In the genomic region with DNA sequence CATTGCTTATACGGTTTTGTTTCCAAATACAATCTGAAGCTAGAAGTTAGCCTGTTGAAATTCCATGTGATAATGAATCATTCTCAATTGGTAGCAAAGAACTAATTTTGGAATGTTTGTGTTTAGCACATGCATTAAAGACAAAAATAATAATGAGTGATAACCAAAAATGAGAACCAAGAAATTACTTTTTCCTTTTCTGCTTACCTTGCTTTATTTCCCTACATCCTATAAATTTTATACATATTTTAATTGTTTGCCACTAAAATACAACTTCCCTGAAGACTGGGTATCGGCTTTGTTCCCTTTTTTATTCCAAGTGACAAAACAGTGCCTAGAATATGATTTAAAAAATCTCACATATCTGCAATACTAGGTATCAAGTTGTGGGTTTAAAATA, we compare ENCODE assay signal across 28 cellular contexts.
"Had no signal": no experiment of that assay in that cellular context is flagged by ENCODE, and none has a peak within 500 bp of the region (broad histone marks: within the 10 kb centered on the region; RNA-seq: fewer than 3 reads in every experiment).

No MANE protein-coding gene starts in this region.

- H3K27ac ChIP-seq: neural progenitor cell, ovary, parathyroid adenoma, psoas muscle, skin epidermis, spleen, suprapubic skin, testis, tibial artery, transverse colon, upper lobe of right lung, uterus had no signal

- ATAC-seq: natural killer cell; psoas muscle; right cardiac atrium; sciatic nerve; stimulated activated memory B cell treated with anti-CD40 and anti-IgM and Interleukin-4, amounts not matched to agents 10 μg/mL and 1 μg/mL and 100 μg/mL, for 72 hours; stimulated activated naive CD8-positive, alpha-beta T cell treated with anti-CD3 and anti-CD28 coated beads, Interleukin-15, amount 100 ng/mL, for 72 hours; stimulated activated naive CD8-positive, alpha-beta T cell treated with anti-CD3 and anti-CD28 coated beads, Interleukin-15, Interleukin-2, amounts not matched to agents 100 U/mL and 50 U/mL, for 24 hours; upper lobe of right lung had no signal

- H3K36me3 ChIP-seq: neural progenitor cell, ovary, spleen, suprapubic skin, tibial artery, transverse colon, upper lobe of right lung, uterus had no signal

- H3K4me1 ChIP-seq: neural progenitor cell, parathyroid adenoma, psoas muscle, spleen, suprapubic skin, testis, tibial artery, transverse colon, upper lobe of right lung, uterus had no signal

- H3K4me3 ChIP-seq: neural progenitor cell, ovary, psoas muscle, skin epidermis, smooth muscle cell, spleen, suprapubic skin, testis, tibial artery, transverse colon, upper lobe of right lung, uterus had no signal

- H3K9ac ChIP-seq: neural progenitor cell, parathyroid adenoma had no signal

- H3K79me2 ChIP-seq: parathyroid adenoma had no signal

- H2AFZ ChIP-seq: neural progenitor cell, parathyroid adenoma had no signal

- H3K4me2 ChIP-seq: neural progenitor cell, smooth muscle cell had no signal

- H3K9me3 ChIP-seq: ovary, psoas muscle, spleen, suprapubic skin, testis, tibial artery, transverse colon, upper lobe of right lung, uterus had no signal

- DNase-seq: natural killer cell; occipital lobe; ovary; posterior cingulate gyrus; psoas muscle; right cardiac atrium; spleen; stimulated activated CD4-positive, alpha-beta T cell treated with anti-CD3 and anti-CD28 coated beads, Interleukin-12 subunit alpha, Interleukin-12 subunit beta, amount 100 ng/mL, for 4 hours; stimulated activated CD4-positive, alpha-beta T cell treated with anti-CD3 and anti-CD28 coated beads, Interleukin-1b, Interleukin-23, amount 100 ng/mL, for 48 hours; stimulated activated CD4-positive, alpha-beta T cell treated with anti-CD3 and anti-CD28 coated beads, Interleukin-4, amount 100 ng/mL, for 1 hour; stimulated activated CD4-positive, alpha-beta T cell treated with anti-CD3 and anti-CD28 coated beads, Interleukin-4, amount 100 ng/mL, for 4 hours; stimulated activated CD8-positive, alpha-beta memory T cell treated with anti-CD3 and anti-CD28 coated beads, Interleukin-4, amount 100 ng/mL, for 48 hours; stimulated activated naive CD4-positive, alpha-beta T cell; stimulated activated naive CD8-positive, alpha-beta T cell treated with anti-CD3 and anti-CD28 coated beads, Interleukin-15, amount 100 ng/mL, for 72 hours; stimulated activated naive CD8-positive, alpha-beta T cell treated with anti-CD3 and anti-CD28 coated beads, Interleukin-15, Interleukin-2, amounts not matched to agents 100 U/mL and 50 U/mL, for 24 hours; substantia nigra; testis; tibial artery; transverse colon; upper lobe of right lung; uterus had no signal

- H3K27me3 ChIP-seq: neural progenitor cell, ovary, spleen, suprapubic skin, testis, tibial artery, transverse colon, upper lobe of right lung, uterus had no signal
